14 cellular contexts compared by ENCODE assay signal in genomic region chr7:51028128-51028830, GRCh38.
"Had no signal": no experiment of that assay in that cellular context is flagged by ENCODE, and none has a peak within 500 bp of the region (broad histone marks: within the 10 kb centered on the region; RNA-seq: fewer than 3 reads in every experiment).

No MANE protein-coding gene starts in this region.

- H3K4me1 Mint-ChIP-seq: activated B cell treated with CpG ODN at 0.5 μM for 24 hours, immature natural killer cell had no signal

- H3K27ac Mint-ChIP-seq: activated B cell treated with CpG ODN at 0.5 μM for 24 hours; activated naive CD8-positive, alpha-beta T cell; activated T-cell treated with anti-CD3 and anti-CD28 coated beads, Interleukin-2, amount 50 U/mL, for 24 hours; immature natural killer cell; nephron progenitor cell; T-helper 1 cell treated with Interleukin-12 subunit alpha and Interleukin-12 subunit beta and Interleukin-4 antibody, amounts not matched to agents 30 μg/mL and 1 μg/mL, for 36 hours had no signal

- DNase-seq: activated B cell treated with CpG ODN at 0.5 μM for 24 hours; activated effector memory CD4-positive, alpha-beta T cell treated with Interleukin-2 at 50 U/mL for 16 hours; activated T-cell treated with anti-CD3 and anti-CD28 coated beads, Interleukin-2, amount 50 U/mL, for 24 hours; anterior cingulate cortex; esophagus squamous epithelium; foreskin fibroblast; immature natural killer cell; mesendoderm; nephron progenitor cell; ovary; stimulated activated CD4-positive, alpha-beta T cell treated with anti-CD3 and anti-CD28 coated beads, Interleukin-15, amount 100 ng/mL, for 24 hours; stimulated activated CD4-positive, alpha-beta T cell treated with anti-CD3 and anti-CD28 coated beads, Interleukin-4, amount 100 ng/mL, for 24 hours had no signal

- H3K27me3 Mint-ChIP-seq: activated B cell treated with CpG ODN at 0.5 μM for 24 hours; activated naive CD8-positive, alpha-beta T cell; activated T-cell treated with anti-CD3 and anti-CD28 coated beads, Interleukin-2, amount 50 U/mL, for 24 hours had no signal

- H3K9me3 Mint-ChIP-seq: activated B cell treated with CpG ODN at 0.5 μM for 24 hours; activated T-cell treated with anti-CD3 and anti-CD28 coated beads, Interleukin-2, amount 50 U/mL, for 24 hours; immature natural killer cell; nephron progenitor cell; T-helper 1 cell treated with Interleukin-12 subunit alpha and Interleukin-12 subunit beta and Interleukin-4 antibody, amounts not matched to agents 30 μg/mL and 1 μg/mL, for 36 hours had no signal

- H3K4me3 ChIP-seq: esophagus squamous epithelium, ovary had no signal

- H3K36me3 ChIP-seq: ovary had no signal

- H3K27ac ChIP-seq: esophagus squamous epithelium, ovary had no signal

- H3K9me3 ChIP-seq: esophagus squamous epithelium, ovary had no signal

- H3K4me1 ChIP-seq: esophagus squamous epithelium had no signal

- H3K36me3 Mint-ChIP-seq: activated naive CD8-positive, alpha-beta T cell; immature natural killer cell had no signal

- H3K4me3 Mint-ChIP-seq: activated B cell treated with CpG ODN at 0.5 μM for 24 hours; activated naive CD8-positive, alpha-beta T cell; activated T-cell treated with anti-CD3 and anti-CD28 coated beads, Interleukin-2, amount 50 U/mL, for 24 hours; immature natural killer cell; nephron progenitor cell; T-helper 1 cell treated with Interleukin-12 subunit alpha and Interleukin-12 subunit beta and Interleukin-4 antibody, amounts not matched to agents 30 μg/mL and 1 μg/mL, for 36 hours had no signal

- H3K27me3 ChIP-seq: esophagus squamous epithelium, ovary had no signal
